ENCODE assay signal across 10 cellular contexts in the genomic region with DNA sequence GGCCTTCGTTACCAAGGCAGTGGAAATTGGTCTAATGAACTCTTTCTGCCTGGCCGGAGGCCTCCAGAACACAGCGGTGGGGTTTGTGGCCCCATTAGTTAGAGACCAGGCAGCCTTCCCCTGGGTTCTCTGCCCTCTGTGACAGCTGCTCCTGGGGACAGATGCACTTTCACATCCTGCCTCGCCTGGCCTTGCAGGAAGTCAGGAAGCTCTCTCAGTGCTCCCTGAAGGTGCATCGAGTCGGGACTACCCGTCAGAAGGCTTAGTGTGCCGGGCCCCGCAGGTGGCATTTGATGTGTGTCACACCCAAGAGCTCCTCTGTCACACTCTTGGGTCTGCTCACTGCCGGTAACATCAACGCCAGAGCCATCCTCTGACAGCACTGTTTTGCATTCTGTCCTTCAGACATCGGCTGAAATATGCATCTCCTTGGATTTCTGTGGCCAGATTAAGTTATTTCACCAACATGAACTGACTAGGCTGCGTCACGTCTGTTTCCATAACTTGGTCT.
DNase-seq lines count a peak whose midpoint lies in the region; ATAC-seq, FAIRE-seq and TF ChIP-seq lines count a peak whose summit lies in the region.
"Had no signal": no experiment of that assay in that cellular context is flagged by ENCODE, and none has a peak within 500 bp of the region (broad histone marks: within the 10 kb centered on the region; RNA-seq: fewer than 3 reads in every experiment).

No MANE protein-coding gene starts in this region.

- H3K4me1 ChIP-seq in esophagus (ENCODE audit: control insufficient read depth in 2 of 2, insufficient read depth in 2 of 2, low read length in 1 of 2) (peaks cover 3% of the 10 kb centered on the region in 2 donors), kidney (ENCODE audit: control insufficient read depth in 1 of 2, insufficient read depth in 1 of 2, low read depth in 1 of 2, low read length in 2 of 2) (peaks cover 5 to 16% of the 10 kb centered on the region in 2 donors)
- H3K4me1 ChIP-seq: foreskin keratinocyte had no signal

- peak overlapping the region; percentile 14 to 39 for H3K27ac ChIP-seq in esophagus (ENCODE audit: low read depth in 2 of 2, low read length in 1 of 2)
- no peak overlapping the region for H3K27ac ChIP-seq in kidney (ENCODE audit: low read depth in 2 of 2, low read length in 2 of 2)
- H3K27ac ChIP-seq: foreskin keratinocyte had no signal

- 85 to 86% methylated on average over 14 of the region's 14 CpGs for WGBS in esophagus, 2 donors

- no peaks in the 10 kb centered on the region for H3K27me3 ChIP-seq in esophagus (ENCODE audit: control insufficient read depth in 1 of 2, insufficient read depth in 2 of 2, low read length in 2 of 2)

- H3K9ac ChIP-seq in kidney (ENCODE audit: low read length in 2 of 2) = no peak overlapping the region

- intact Hi-C loops in kidney (cut with DNase I) = no loop called here

- DNase-seq in SHP77 treated with DMSO at 0.1 percent for 48 hours (lab: John Stamatoyannopoulos, UW) = peak; percentile 42
- DNase-seq in activated T-cell treated with anti-CD3 and anti-CD28 coated beads for 4 hours = peak; percentile 36
- DNase-seq in stimulated activated CD8-positive, alpha-beta memory T cell treated with anti-CD3 and anti-CD28 coated beads, Interleukin-4, amount 100 ng/mL, for 4 hours (ENCODE audit: low read depth in 2 of 2, low spot score in 1 of 2) = peak; percentile 22 to 49
- no peak for DNase-seq in OCI-M1 (lab: John Stamatoyannopoulos, UW)
- DNase-seq in kidney = no peak
- DNase-seq: foreskin keratinocyte, NCI-H345 had no signal

- H3K4me3 ChIP-seq in esophagus (ENCODE audit: low read depth in 1 of 2, low read length in 2 of 2) (no peak overlapping the region), kidney (ENCODE audit: low read length in 2 of 2) (no peak overlapping the region)

- no peak for FAIRE-seq in kidney (lab: Jason Lieb, UNC)

- H3K9me3 ChIP-seq in esophagus (ENCODE audit: control insufficient read depth in 2 of 2, insufficient read depth in 1 of 2, low read depth in 1 of 2, low read length in 1 of 2) (no peaks in the 10 kb centered on the region), kidney (ENCODE audit: control insufficient read depth in 1 of 2, low read length in 2 of 2) (no peaks in the 10 kb centered on the region)

- ATAC-seq in HG03571 (IDR thresholded peaks at IDR 0.05; ENCODE audit: unreplicated experiment) (no peak), GM18861 (IDR thresholded peaks at IDR 0.05; ENCODE audit: unreplicated experiment) (no peak)
- ATAC-seq: foreskin keratinocyte had no signal

- H3K36me3 ChIP-seq in esophagus (ENCODE audit: control insufficient read depth in 2 of 2, insufficient read depth in 2 of 2, low read length in 1 of 2) (no peaks in the 10 kb centered on the region), kidney (ENCODE audit: control insufficient read depth in 1 of 2, insufficient read depth in 2 of 2, low read length in 2 of 2) (no peaks in the 10 kb centered on the region)

- no peak for TF ChIP-seq CTCF in kidney (IDR thresholded peaks at IDR 0.05; ENCODE audit: borderline replicate concordance, extremely low read depth, insufficient read depth)

Comparison
In these comparisons a context has a peak if more than half of its experiments do, and no peak if none do; other contexts are left out.
1. DNase-seq: peak in SHP77 treated with DMSO at 0.1 percent for 48 hours (single experiment), activated T-cell treated with anti-CD3 and anti-CD28 coated beads for 4 hours (single experiment) and stimulated activated CD8-positive, alpha-beta memory T cell treated with anti-CD3 and anti-CD28 coated beads, Interleukin-4, amount 100 ng/mL, for 4 hours (2 of 2); none in OCI-M1 (single experiment) and kidney (single experiment).
2. H3K27ac ChIP-seq: peak in esophagus (2 of 2); none in kidney (0 of 2).